16 cellular contexts compared by ENCODE assay signal in the genomic region with DNA sequence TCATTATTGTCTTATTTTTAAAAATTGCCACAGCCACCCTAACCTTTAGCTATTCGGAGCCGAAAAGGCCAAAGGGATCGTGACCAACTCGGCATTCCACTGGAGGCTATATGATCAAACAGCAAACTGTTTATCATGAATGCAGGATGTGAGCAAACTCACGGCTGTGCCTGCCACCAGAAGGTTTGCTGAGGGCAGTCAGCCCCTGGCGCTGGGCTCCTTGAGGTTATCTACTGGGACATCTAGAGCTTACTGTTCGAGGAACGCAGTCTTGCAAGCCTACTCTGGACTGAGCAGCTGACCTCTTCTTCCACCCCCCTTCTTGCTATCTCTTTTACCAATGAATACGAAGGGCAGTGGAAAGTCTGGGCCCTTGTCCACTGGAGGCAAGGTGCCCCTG.
DNase-seq lines count a peak whose midpoint lies in the region; ATAC-seq and TF ChIP-seq lines count a peak whose summit lies in the region.
"Had no signal": no experiment of that assay in that cellular context is flagged by ENCODE, and none has a peak within 500 bp of the region (broad histone marks: within the 10 kb centered on the region; RNA-seq: fewer than 3 reads in every experiment).

No MANE protein-coding gene starts in this region.

- no peak overlapping the region for H3K18ac ChIP-seq in trophoblast cell (ENCODE audit: low read length)

- H4K91ac ChIP-seq in trophoblast cell (ENCODE audit: low read depth, low read length) = no peak overlapping the region

- H3K36me3 ChIP-seq in right atrium auricular region (no peaks in the 10 kb centered on the region), trophoblast cell (ENCODE audit: control insufficient read depth in 1 of 2, insufficient read depth in 2 of 2, low read length in 2 of 2) (no peaks in the 10 kb centered on the region)
- H3K36me3 ChIP-seq: BLaER1 treated with 17β-estradiol and CSF1 and Interleukin-3, amounts not matched to agents 10 nM and 100 nM had no signal

- H4K8ac ChIP-seq in trophoblast cell (ENCODE audit: low read depth, low read length) = no peak overlapping the region

- no peak overlapping the region for H3K4ac ChIP-seq in trophoblast cell (ENCODE audit: low read depth, low read length)

- no peak overlapping the region for H3K9ac ChIP-seq in trophoblast cell (ENCODE audit: low read length)
- H3K9ac ChIP-seq: BLaER1 treated with 17β-estradiol and CSF1 and Interleukin-3, amounts not matched to agents 10 nM and 100 nM had no signal

- no peaks in the 10 kb centered on the region for H3K79me1 ChIP-seq in trophoblast cell (ENCODE audit: low read length)

- H2AK5ac ChIP-seq in trophoblast cell (ENCODE audit: low read length) = no peak overlapping the region

- no peak for ATAC-seq in Right ventricle myocardium inferior
- ATAC-seq: A549; CD8-positive, alpha-beta T cell; GM12878 had no signal

- no peak overlapping the region for H4K12ac ChIP-seq in trophoblast cell (ENCODE audit: low read depth, low read length)

- H2AFZ ChIP-seq in trophoblast cell (ENCODE audit: insufficient read depth, low read length, poor library complexity) = no peak overlapping the region

- DNase-seq in Right ventricle myocardium inferior (ENCODE audit: missing footprints) = peak; percentile 48
- no peak for DNase-seq in right atrium auricular region (ENCODE audit: low spot score)
- DNase-seq in trophoblast cell = peak; percentile 79
- no peak for DNase-seq in NCI-H2029 treated with DMSO at 0.1 percent for 48 hours (lab: John Stamatoyannopoulos, UW)
- DNase-seq in NCI-H2171 treated with DMSO at 0.1 percent for 48 hours (lab: John Stamatoyannopoulos, UW) = no peak
- DNase-seq: AML-193; Caco-2; Calu3; CD8-positive, alpha-beta T cell; DMS79 treated with DMSO at 0.1 percent for 48 hours; GF-D8 had no signal

- intact Hi-C loops in Right ventricle myocardium inferior (cut with DNase I) = no loop called here

- no peak overlapping the region for H2BK120ac ChIP-seq in trophoblast cell (ENCODE audit: insufficient read depth, low read length, poor library complexity)

- no peak overlapping the region for H2BK5ac ChIP-seq in trophoblast cell (ENCODE audit: low read depth, low read length, poor library complexity)

- no peak overlapping the region for H3K4me3 ChIP-seq in right atrium auricular region
- H3K4me3 ChIP-seq in trophoblast cell (ENCODE audit: low read depth, low read length) = no peak overlapping the region
- H3K4me3 ChIP-seq: A549; BLaER1 treated with 17β-estradiol and CSF1 and Interleukin-3, amounts not matched to agents 10 nM and 100 nM; GM12878 had no signal

- no peaks in the 10 kb centered on the region for H3K79me2 ChIP-seq in trophoblast cell (ENCODE audit: control insufficient read depth, insufficient read depth, low read length, poor library complexity)

- WGBS in trophoblast cell (ENCODE audit: extremely low coverage, insufficient coverage, insufficient read length) = no CpG with 5 or more reads among the region's 9 CpGs

- peaks cover 0 to 7% of the 10 kb centered on the region in 2 donors for H3K4me1 ChIP-seq in right atrium auricular region
- H3K4me1 ChIP-seq in trophoblast cell (ENCODE audit: control insufficient read depth in 1 of 2, insufficient read depth in 2 of 2, low read length in 2 of 2) = no peaks in the 10 kb centered on the region
- H3K4me1 ChIP-seq: Caco-2 had no signal

- H3K23ac ChIP-seq in trophoblast cell (ENCODE audit: low read length) = no peak overlapping the region

- H2BK12ac ChIP-seq in trophoblast cell (ENCODE audit: low read length) = no peak overlapping the region

- H3K9me3 ChIP-seq in right atrium auricular region = no peaks in the 10 kb centered on the region
- no peaks in the 10 kb centered on the region for H3K9me3 ChIP-seq in trophoblast cell (ENCODE audit: insufficient read depth, low read depth, low read length)
- H3K9me3 ChIP-seq: A549, Caco-2 had no signal

- no peak for TF ChIP-seq CTCF in right atrium auricular region (IDR thresholded peaks at IDR 0.05)

- H3K27me3 ChIP-seq in right atrium auricular region = no peaks in the 10 kb centered on the region
- H3K27me3 ChIP-seq in trophoblast cell (ENCODE audit: insufficient read depth, low read length) = no peaks in the 10 kb centered on the region
- H3K27me3 ChIP-seq: BLaER1 treated with 17β-estradiol and CSF1 and Interleukin-3, amounts not matched to agents 10 nM and 100 nM had no signal

- H3K27ac ChIP-seq in right atrium auricular region (no peak overlapping the region), trophoblast cell (ENCODE audit: low read depth, low read length) (no peak overlapping the region)
- H3K27ac ChIP-seq: 22Rv1; A549; BLaER1 treated with 17β-estradiol and CSF1 and Interleukin-3, amounts not matched to agents 10 nM and 100 nM; C4-2B had no signal

- H3K14ac ChIP-seq in trophoblast cell (ENCODE audit: low read length) = no peak overlapping the region

- no peak overlapping the region for H3K4me2 ChIP-seq in trophoblast cell (ENCODE audit: low read length)
- H3K4me2 ChIP-seq: A549; BLaER1 treated with 17β-estradiol and CSF1 and Interleukin-3, amounts not matched to agents 10 nM and 100 nM had no signal

Comparison
In these comparisons a context has a peak if more than half of its experiments do, and no peak if none do; other contexts are left out.
1. DNase-seq: peak in Right ventricle myocardium inferior (single experiment) and trophoblast cell (2 of 2); none in right atrium auricular region (single experiment), NCI-H2029 treated with DMSO at 0.1 percent for 48 hours (single experiment) and NCI-H2171 treated with DMSO at 0.1 percent for 48 hours (single experiment).